19 cellular contexts compared by ENCODE assay signal in the genomic region with DNA sequence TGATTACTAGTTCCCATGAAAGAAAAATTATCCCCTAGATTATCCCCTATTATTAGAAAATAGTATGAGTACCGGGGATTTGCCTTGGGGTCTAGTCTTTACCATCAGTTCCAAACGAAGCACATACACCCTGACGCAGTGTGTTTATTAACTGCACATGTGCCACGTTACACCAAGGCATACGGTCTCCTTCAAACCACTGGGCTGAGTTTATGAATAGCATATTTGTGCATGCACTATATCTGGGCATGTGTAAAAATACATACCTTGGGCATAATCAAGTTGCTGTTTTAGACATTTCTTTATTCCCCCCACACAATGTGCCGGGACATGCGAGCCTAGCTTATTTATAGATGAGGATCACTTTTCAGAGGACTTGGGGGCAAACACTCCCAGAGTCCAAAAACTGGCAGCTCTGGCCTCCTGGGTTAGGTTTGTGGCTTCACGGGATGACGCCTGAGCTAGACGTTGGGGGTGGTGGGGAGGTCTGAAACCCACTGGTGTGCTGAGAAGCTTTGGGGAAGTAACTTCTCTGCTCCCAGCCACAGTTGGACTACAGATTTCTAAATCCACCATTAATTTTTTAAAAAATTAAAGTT. TPM values are rescaled to one million over a fixed set of nuclear protein-coding genes. Genes with fewer than 3 reads are reported as not detected.
DNase-seq lines count a peak whose midpoint lies in the region; ATAC-seq, FAIRE-seq and TF ChIP-seq lines count a peak whose summit lies in the region.
"Had no signal": no experiment of that assay in that cellular context is flagged by ENCODE, and none has a peak within 500 bp of the region (broad histone marks: within the 10 kb centered on the region; RNA-seq: fewer than 3 reads in every experiment).

No MANE protein-coding gene starts in this region.

- no peaks in the 10 kb centered on the region for H3K27me3 ChIP-seq in WERI-Rb-1 (ENCODE audit: insufficient read depth, low read depth, severe bottlenecking)
- no peaks in the 10 kb centered on the region for H3K27me3 ChIP-seq in gastrocnemius medialis
- peaks cover 5% of the 10 kb centered on the region for H3K27me3 ChIP-seq in upper lobe of right lung
- H3K27me3 ChIP-seq: SJCRH30 had no signal

- H3K27ac ChIP-seq in WERI-Rb-1 (peak overlapping the region; percentile 57; the same call in 1 of the 2 replicates), kidney (ENCODE audit: low read depth in 2 of 2, low read length in 2 of 2) (no peak overlapping the region), gastrocnemius medialis (peak overlapping the region; percentile 69 to 80 (median 76)), upper lobe of right lung (no peak overlapping the region)
- H3K27ac ChIP-seq: KMS-11 had no signal

- intact Hi-C loops in kidney (cut with DNase I) (no loop called here), gastrocnemius medialis (cut with DNase I; ENCODE audit: low total_unique reads) (no loop called here), upper lobe of right lung (cut with DNase I) (no loop called here)

- H3K4me1 ChIP-seq in kidney (ENCODE audit: control insufficient read depth in 1 of 2, insufficient read depth in 1 of 2, low read depth in 1 of 2, low read length in 2 of 2): no peaks in the 10 kb centered on the region
- H3K4me1 ChIP-seq in gastrocnemius medialis: peaks cover 25 to 33% of the 10 kb centered on the region in 2 donors
- H3K4me1 ChIP-seq in upper lobe of right lung: peaks cover 5% of the 10 kb centered on the region

- H3K9me3 ChIP-seq in WERI-Rb-1 (ENCODE audit: severe bottlenecking) (no peaks in the 10 kb centered on the region), kidney (ENCODE audit: control insufficient read depth in 1 of 2, low read length in 2 of 2) (no peaks in the 10 kb centered on the region), gastrocnemius medialis (no peaks in the 10 kb centered on the region), upper lobe of right lung (no peaks in the 10 kb centered on the region)
- H3K9me3 ChIP-seq: SJCRH30 had no signal

- ATAC-seq in gastrocnemius medialis: peak; percentile 28 to 52
- no peak for ATAC-seq in GM18502 (IDR thresholded peaks at IDR 0.05; ENCODE audit: poor library complexity, unreplicated experiment)
- no peak for ATAC-seq in upper lobe of right lung
- ATAC-seq: PC-3 had no signal

- TF ChIP-seq CTCF in WERI-Rb-1 (IDR thresholded peaks at IDR 0.05; ENCODE audit: low read depth, low read length) (no peak), kidney (IDR thresholded peaks at IDR 0.05; ENCODE audit: borderline replicate concordance, extremely low read depth, insufficient read depth) (no peak), gastrocnemius medialis (IDR thresholded peaks at IDR 0.05 in 4 of 5, conservative IDR thresholded peaks at IDR 0.05 in 1 of 5) (no peak), GM10266 (IDR thresholded peaks at IDR 0.05; ENCODE audit: control insufficient read depth, insufficient read depth, low read depth, missing control alignments) (no peak), upper lobe of right lung (IDR thresholded peaks at IDR 0.05) (no peak)

- DNase-seq in KBM-7: peak; percentile 64
- DNase-seq in WERI-Rb-1: no peak
- DNase-seq in kidney: peak; percentile 17
- no peak for DNase-seq in gastrocnemius medialis
- no peak for DNase-seq in GM10266 (ENCODE audit: extremely low spot score)
- DNase-seq in upper lobe of right lung: no peak
- no peak for DNase-seq in NOMO-1 treated with DMSO at 0.1 percent for 48 hours (lab: John Stamatoyannopoulos, UW; ENCODE audit: unreplicated experiment)
- DNase-seq: COR-L47, GF-D8, GOT3, NCI-H187 treated with DMSO at 0.1 percent for 48 hours, NCI-H526 treated with DMSO at 0.1 percent for 48 hours, PC-3 had no signal

- TF ChIP-seq POLR2A in gastrocnemius medialis (IDR thresholded peaks at IDR 0.05): no peak

- FAIRE-seq in kidney (lab: Jason Lieb, UNC): no peak

- no peaks in the 10 kb centered on the region; the same call in 1 of the 2 replicates for H3K36me3 ChIP-seq in WERI-Rb-1
- no peaks in the 10 kb centered on the region for H3K36me3 ChIP-seq in kidney (ENCODE audit: control insufficient read depth in 1 of 2, insufficient read depth in 2 of 2, low read length in 2 of 2)
- H3K36me3 ChIP-seq in gastrocnemius medialis: no peaks in the 10 kb centered on the region
- no peaks in the 10 kb centered on the region for H3K36me3 ChIP-seq in upper lobe of right lung
- H3K36me3 ChIP-seq: SJCRH30 had no signal

- in situ Hi-C loops in KBM-7 (cut with MboI; ENCODE audit: low pct_unique_long_range_greater_than_20kb, low sequenced_read_pairs): no loop called here
- in situ Hi-C loops in gastrocnemius medialis (cut with MboI; ENCODE audit: low sequenced_read_pairs in 4 of 4): no loop called here

- H3K9ac ChIP-seq in kidney (ENCODE audit: low read length in 2 of 2): no peak overlapping the region
- H3K9ac ChIP-seq: KMS-11 had no signal

- H3K4me3 ChIP-seq in WERI-Rb-1 (ENCODE audit: low read depth, low read length) (no peak overlapping the region), kidney (ENCODE audit: low read length in 2 of 2) (no peak overlapping the region), gastrocnemius medialis (no peak overlapping the region), upper lobe of right lung (no peak overlapping the region)

RNA-seq across cellular contexts. Expression of a gene that starts 16.2 kb away (rescaled TPM):
- 4.3 TPM for total RNA-seq in kidney
- 0.17 TPM for polyA plus RNA-seq in kidney (ENCODE audit: insufficient read depth, low read depth, low replicate concordance)
- total RNA-seq in gastrocnemius medialis: 1 to 10 TPM; 2.3 to 7.4 (median 2.8) TPM
- 0.38 TPM for total RNA-seq in upper lobe of right lung
- polyA plus RNA-seq: CD14-positive monocyte had no signal

RNA-seq across cellular contexts. Expression of a gene that starts 28.7 kb away (rescaled TPM):
- 0.22 TPM for total RNA-seq in kidney
- polyA plus RNA-seq in kidney (ENCODE audit: insufficient read depth, low read depth, low replicate concordance): 0.49 TPM
- total RNA-seq in gastrocnemius medialis: not detected
- not detected for total RNA-seq in upper lobe of right lung
- total RNA-seq: Daoy, M059J, PC-3 had no signal
- polyA plus RNA-seq: CD14-positive monocyte had no signal

Comparison
In these comparisons a context has a peak if more than half of its experiments do, and no peak if none do; other contexts are left out.
1. DNase-seq: peak in KBM-7 (single experiment) and kidney (single experiment); none in WERI-Rb-1 (single experiment), gastrocnemius medialis (0 of 2), GM10266 (single experiment), upper lobe of right lung (single experiment) and NOMO-1 treated with DMSO at 0.1 percent for 48 hours (single experiment).
2. H3K27ac ChIP-seq: peak in WERI-Rb-1 (single experiment) and gastrocnemius medialis (4 of 4); none in kidney (0 of 2) and upper lobe of right lung (single experiment).
3. ATAC-seq: peak in gastrocnemius medialis (2 of 2); none in GM18502 (single experiment) and upper lobe of right lung (single experiment).